ENCODE assay signal across 9 cellular contexts in the genomic region with DNA sequence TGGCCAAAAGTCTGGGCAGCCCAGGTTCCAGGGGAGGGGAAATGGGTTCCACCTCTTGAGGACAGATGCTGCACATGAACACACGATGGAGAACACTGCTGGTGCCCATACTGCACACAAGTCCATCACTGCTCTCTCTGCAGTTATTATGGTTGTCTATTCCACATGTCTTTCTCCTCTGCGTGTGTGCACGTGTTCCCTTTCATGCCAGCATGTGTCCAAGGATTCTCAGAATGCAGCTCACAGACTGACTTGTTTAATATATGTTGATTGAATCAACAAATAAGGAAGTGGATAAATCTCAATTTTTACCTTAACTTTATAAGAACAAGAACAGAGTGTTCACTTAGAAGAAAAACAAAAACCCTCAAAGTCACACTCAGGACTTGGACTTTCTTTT.
"Had no signal": no experiment of that assay in that cellular context is flagged by ENCODE, and none has a peak within 500 bp of the region (broad histone marks: within the 10 kb centered on the region; RNA-seq: fewer than 3 reads in every experiment).

No MANE protein-coding gene starts in this region.

- H3K4me1 Mint-ChIP-seq: GM23338, H9 had no signal

- H3K4me3 ChIP-seq: GM23338, K562 had no signal

- H3K4me3 Mint-ChIP-seq: GM23338, H9 had no signal

- ATAC-seq: GM23338, K562 had no signal

- H3K4me2 ChIP-seq: GM23338 had no signal

- H3K27ac ChIP-seq: HL-60 had no signal

- H3K27ac Mint-ChIP-seq: GM23338, H9 had no signal

- FAIRE-seq: H1, H54, K562 had no signal

- H2AFZ ChIP-seq: GM23338 had no signal

- DNase-seq: H9, HCEC 1CT, IMR-90, KG1 had no signal
